1 cellular context compared by ENCODE assay signal in genomic region chr22:36371920-36372319, GRCh38.
TF ChIP-seq lines count a peak whose summit lies in the region.

No MANE protein-coding gene starts in this region.

TF ChIP-seq in A549, 52 proteins besides CTCF, POLR2A, EP300 and RAD21 (continued from another document):
- no peak for TF ChIP-seq EHMT2 (IDR thresholded peaks at IDR 0.05; ENCODE audit: low read depth)
- no peak for TF ChIP-seq NFE2L2 (conservative IDR thresholded peaks at IDR 0.05; ENCODE audit: low read length)
- TF ChIP-seq FOSL2 (IDR thresholded peaks at IDR 0.05) = no peak
- no peak for TF ChIP-seq FOSL2 (CRISPR knock-in tag; IDR thresholded peaks at IDR 0.05)
- no peak for TF ChIP-seq SREBF2 (IDR thresholded peaks at IDR 0.05)
- no peak for TF ChIP-seq CHD4 (IDR thresholded peaks at IDR 0.05; ENCODE audit: borderline replicate concordance)
- TF ChIP-seq, protein P1, sequence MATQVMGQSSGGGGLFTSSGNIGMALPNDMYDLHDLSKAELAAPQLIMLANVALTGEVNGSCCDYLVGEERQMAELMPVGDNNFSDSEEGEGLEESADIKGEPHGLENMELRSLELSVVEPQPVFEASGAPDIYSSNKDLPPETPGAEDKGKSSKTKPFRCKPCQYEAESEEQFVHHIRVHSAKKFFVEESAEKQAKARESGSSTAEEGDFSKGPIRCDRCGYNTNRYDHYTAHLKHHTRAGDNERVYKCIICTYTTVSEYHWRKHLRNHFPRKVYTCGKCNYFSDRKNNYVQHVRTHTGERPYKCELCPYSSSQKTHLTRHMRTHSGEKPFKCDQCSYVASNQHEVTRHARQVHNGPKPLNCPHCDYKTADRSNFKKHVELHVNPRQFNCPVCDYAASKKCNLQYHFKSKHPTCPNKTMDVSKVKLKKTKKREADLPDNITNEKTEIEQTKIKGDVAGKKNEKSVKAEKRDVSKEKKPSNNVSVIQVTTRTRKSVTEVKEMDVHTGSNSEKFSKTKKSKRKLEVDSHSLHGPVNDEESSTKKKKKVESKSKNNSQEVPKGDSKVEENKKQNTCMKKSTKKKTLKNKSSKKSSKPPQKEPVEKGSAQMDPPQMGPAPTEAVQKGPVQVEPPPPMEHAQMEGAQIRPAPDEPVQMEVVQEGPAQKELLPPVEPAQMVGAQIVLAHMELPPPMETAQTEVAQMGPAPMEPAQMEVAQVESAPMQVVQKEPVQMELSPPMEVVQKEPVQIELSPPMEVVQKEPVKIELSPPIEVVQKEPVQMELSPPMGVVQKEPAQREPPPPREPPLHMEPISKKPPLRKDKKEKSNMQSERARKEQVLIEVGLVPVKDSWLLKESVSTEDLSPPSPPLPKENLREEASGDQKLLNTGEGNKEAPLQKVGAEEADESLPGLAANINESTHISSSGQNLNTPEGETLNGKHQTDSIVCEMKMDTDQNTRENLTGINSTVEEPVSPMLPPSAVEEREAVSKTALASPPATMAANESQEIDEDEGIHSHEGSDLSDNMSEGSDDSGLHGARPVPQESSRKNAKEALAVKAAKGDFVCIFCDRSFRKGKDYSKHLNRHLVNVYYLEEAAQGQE (IDR thresholded peaks at IDR 0.05) = no peak
- TF ChIP-seq MAX (IDR thresholded peaks at IDR 0.05) = no peak
